16 cellular contexts compared by ENCODE assay signal in genomic region chr11:114218508-114218907, GRCh38.
"Had no signal": no experiment of that assay in that cellular context is flagged by ENCODE, and none has a peak within 500 bp of the region (broad histone marks: within the 10 kb centered on the region; RNA-seq: fewer than 3 reads in every experiment).

No MANE protein-coding gene starts in this region.

- H3K4me3 Mint-ChIP-seq: activated naive CD4-positive, alpha-beta T cell treated with anti-CD3 and anti-CD28 coated beads for 36 hours; activated T-helper 17 cell treated with anti-CD3 and anti-CD28 coated beads, Interleukin-2, amount 50 U/mL, for 72 hours; endodermal cell had no signal

- DNase-seq: activated CD4-positive, alpha-beta T cell treated with anti-CD3 and anti-CD28 coated beads for 1 hour; activated CD8-positive, alpha-beta memory T cell treated with anti-CD3 and anti-CD28 coated beads for 24 hours; activated naive CD4-positive, alpha-beta T cell treated with anti-CD3 and anti-CD28 coated beads for 36 hours; adrenal gland; cerebellar nuclear complex; dermis blood vessel endothelial cell; endodermal cell; head of caudate nucleus; left ventricle myocardium superior; mesenchymal stem cell; small intestine; uterus had no signal

- H3K36me3 ChIP-seq: neutrophil, uterus had no signal

- H3K9me3 ChIP-seq: adrenal gland, neutrophil, right atrium auricular region, uterus had no signal

- ATAC-seq: activated T-helper 17 cell treated with anti-CD3 and anti-CD28 coated beads, Interleukin-2, amount 50 U/mL, for 72 hours; esophagus mucosa; left ventricle myocardium superior had no signal

- H3K4me3 ChIP-seq: adrenal gland, right atrium auricular region, uterus had no signal

- H3K27me3 ChIP-seq: adrenal gland, neutrophil, right atrium auricular region, uterus had no signal

- H3K27ac Mint-ChIP-seq: activated naive CD4-positive, alpha-beta T cell treated with anti-CD3 and anti-CD28 coated beads for 36 hours; activated T-helper 17 cell treated with anti-CD3 and anti-CD28 coated beads, Interleukin-2, amount 50 U/mL, for 72 hours; endodermal cell had no signal

- H3K27ac ChIP-seq: neutrophil had no signal

- H3K27me3 Mint-ChIP-seq: activated T-helper 17 cell treated with anti-CD3 and anti-CD28 coated beads, Interleukin-2, amount 50 U/mL, for 72 hours had no signal

- H3K9me3 Mint-ChIP-seq: activated naive CD4-positive, alpha-beta T cell treated with anti-CD3 and anti-CD28 coated beads for 36 hours; activated T-helper 17 cell treated with anti-CD3 and anti-CD28 coated beads, Interleukin-2, amount 50 U/mL, for 72 hours; endodermal cell had no signal
